In the genomic region with DNA sequence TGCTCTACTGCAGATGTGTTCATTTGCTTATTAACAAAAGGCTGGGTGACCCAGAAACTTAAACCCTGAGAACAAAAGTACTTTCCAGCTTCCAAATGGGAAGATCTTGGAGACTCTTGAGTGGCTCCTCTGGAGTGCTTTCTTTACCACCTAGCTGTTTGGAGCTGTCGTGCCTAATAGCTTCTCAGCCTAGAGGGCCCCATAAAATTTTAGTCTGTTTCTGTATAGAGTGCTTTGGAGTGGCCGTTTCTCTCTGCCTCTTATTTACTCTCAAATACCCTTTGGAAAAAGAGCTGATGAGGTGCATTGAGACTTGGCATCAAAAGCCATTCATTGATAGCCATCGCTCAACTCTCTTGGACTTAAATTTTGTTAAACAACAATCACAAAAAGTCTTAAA, we compare ENCODE assay signal across 1 cellular context.
TF ChIP-seq lines count a peak whose summit lies in the region.

No MANE protein-coding gene starts in this region.

TF ChIP-seq in HepG2, 621 proteins besides CTCF, POLR2A, EP300 and RAD21:
- TF ChIP-seq ZMAT3 (CRISPR knock-in tag; conservative IDR thresholded peaks at IDR 0.05) (no peak), ZFAT (CRISPR knock-in tag; conservative IDR thresholded peaks at IDR 0.05) (no peak), SRSF9 (IDR thresholded peaks at IDR 0.05; ENCODE audit: borderline replicate concordance, insufficient read depth, low read depth, low read length, poor library complexity, severe bottlenecking) (no peak), MED1 (CRISPR knock-in tag; IDR thresholded peaks at IDR 0.05) (no peak), PHB2 (IDR thresholded peaks at IDR 0.05; ENCODE audit: partially characterized antibody) (no peak), NR3C1 (CRISPR knock-in tag; IDR thresholded peaks at IDR 0.05) (no peak), ZEB1 (IDR thresholded peaks at IDR 0.05; ENCODE audit: insufficient replicate concordance, low read depth) (no peak), ZNF841 (CRISPR knock-in tag; IDR thresholded peaks at IDR 0.05; ENCODE audit: borderline replicate concordance) (no peak), ZNF644 (CRISPR knock-in tag; IDR thresholded peaks at IDR 0.05; ENCODE audit: low read depth) (no peak), BRD4 (CRISPR knock-in tag; IDR thresholded peaks at IDR 0.05) (no peak), AKAP8 (CRISPR knock-in tag; IDR thresholded peaks at IDR 0.05) (no peak), TAF1 (CRISPR knock-in tag; IDR thresholded peaks at IDR 0.05) (no peak), SALL1 (CRISPR knock-in tag; IDR thresholded peaks at IDR 0.05) (no peak), JUNB (CRISPR knock-in tag; IDR thresholded peaks at IDR 0.05; ENCODE audit: borderline replicate concordance) (no peak), ZNF180 (CRISPR knock-in tag; IDR thresholded peaks at IDR 0.05; ENCODE audit: borderline replicate concordance, low read depth) (no peak)
- TF ChIP-seq, protein P1, sequence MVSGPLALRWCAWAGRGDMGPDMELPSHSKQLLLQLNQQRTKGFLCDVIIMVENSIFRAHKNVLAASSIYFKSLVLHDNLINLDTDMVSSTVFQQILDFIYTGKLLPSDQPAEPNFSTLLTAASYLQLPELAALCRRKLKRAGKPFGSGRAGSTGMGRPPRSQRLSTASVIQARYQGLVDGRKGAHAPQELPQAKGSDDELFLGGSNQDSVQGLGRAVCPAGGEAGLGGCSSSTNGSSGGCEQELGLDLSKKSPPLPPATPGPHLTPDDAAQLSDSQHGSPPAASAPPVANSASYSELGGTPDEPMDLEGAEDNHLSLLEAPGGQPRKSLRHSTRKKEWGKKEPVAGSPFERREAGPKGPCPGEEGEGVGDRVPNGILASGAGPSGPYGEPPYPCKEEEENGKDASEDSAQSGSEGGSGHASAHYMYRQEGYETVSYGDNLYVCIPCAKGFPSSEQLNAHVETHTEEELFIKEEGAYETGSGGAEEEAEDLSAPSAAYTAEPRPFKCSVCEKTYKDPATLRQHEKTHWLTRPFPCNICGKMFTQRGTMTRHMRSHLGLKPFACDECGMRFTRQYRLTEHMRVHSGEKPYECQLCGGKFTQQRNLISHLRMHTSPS (CRISPR knock-in tag; IDR thresholded peaks at IDR 0.05; ENCODE audit: low read depth) = no peak
- TF ChIP-seq, protein P2, sequence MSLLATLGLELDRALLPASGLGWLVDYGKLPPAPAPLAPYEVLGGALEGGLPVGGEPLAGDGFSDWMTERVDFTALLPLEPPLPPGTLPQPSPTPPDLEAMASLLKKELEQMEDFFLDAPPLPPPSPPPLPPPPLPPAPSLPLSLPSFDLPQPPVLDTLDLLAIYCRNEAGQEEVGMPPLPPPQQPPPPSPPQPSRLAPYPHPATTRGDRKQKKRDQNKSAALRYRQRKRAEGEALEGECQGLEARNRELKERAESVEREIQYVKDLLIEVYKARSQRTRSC (CRISPR knock-in tag; IDR thresholded peaks at IDR 0.05; ENCODE audit: low read depth) = no peak
- TF ChIP-seq, protein P3, sequence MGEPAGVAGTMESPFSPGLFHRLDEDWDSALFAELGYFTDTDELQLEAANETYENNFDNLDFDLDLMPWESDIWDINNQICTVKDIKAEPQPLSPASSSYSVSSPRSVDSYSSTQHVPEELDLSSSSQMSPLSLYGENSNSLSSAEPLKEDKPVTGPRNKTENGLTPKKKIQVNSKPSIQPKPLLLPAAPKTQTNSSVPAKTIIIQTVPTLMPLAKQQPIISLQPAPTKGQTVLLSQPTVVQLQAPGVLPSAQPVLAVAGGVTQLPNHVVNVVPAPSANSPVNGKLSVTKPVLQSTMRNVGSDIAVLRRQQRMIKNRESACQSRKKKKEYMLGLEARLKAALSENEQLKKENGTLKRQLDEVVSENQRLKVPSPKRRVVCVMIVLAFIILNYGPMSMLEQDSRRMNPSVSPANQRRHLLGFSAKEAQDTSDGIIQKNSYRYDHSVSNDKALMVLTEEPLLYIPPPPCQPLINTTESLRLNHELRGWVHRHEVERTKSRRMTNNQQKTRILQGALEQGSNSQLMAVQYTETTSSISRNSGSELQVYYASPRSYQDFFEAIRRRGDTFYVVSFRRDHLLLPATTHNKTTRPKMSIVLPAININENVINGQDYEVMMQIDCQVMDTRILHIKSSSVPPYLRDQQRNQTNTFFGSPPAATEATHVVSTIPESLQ (CRISPR knock-in tag; conservative IDR thresholded peaks at IDR 0.05) = no peak
